Comparison of ENCODE assay signal across 8 cellular contexts in the genomic region with DNA sequence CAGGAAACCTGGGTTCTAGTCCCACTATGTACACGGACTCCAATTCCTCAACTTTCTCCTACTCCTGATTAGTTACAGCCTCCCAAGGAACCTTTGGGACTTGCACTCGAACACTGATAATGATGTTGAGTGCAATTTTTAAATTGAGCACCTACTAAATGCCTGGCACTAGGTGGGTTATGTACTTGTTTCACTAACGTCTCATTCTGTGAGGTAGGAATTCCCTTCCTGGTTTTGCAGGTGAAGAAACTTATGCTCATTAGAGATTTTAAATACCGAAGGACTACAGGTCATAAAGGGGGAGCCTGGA. TPM values are rescaled to one million over a fixed set of nuclear protein-coding genes. Genes with fewer than 3 reads are reported as not detected.
DNase-seq lines count a peak whose midpoint lies in the region; ATAC-seq and TF ChIP-seq lines count a peak whose summit lies in the region.

No MANE protein-coding gene starts in this region.

- peak overlapping the region; percentile 78 for H3K4me3 Mint-ChIP-seq in endodermal cell
- H3K4me3 Mint-ChIP-seq in osteocyte (ENCODE audit: unreplicated experiment), result peak overlapping the region; percentile 79

- H4K20me1 ChIP-seq in Loucy (ENCODE audit: insufficient read depth, low read length, poor library complexity, severe bottlenecking), result peaks cover 40% of the 10 kb centered on the region

- H2AFZ ChIP-seq in Loucy (ENCODE audit: low read length), result peak overlapping the region; percentile 94

- H3F3A ChIP-seq in Loucy (ENCODE audit: low read depth), result 0 out of 2 replicates have a peak, but pooled peaks cover 3% of the 10 kb centered on the region

- H3K27me3 Mint-ChIP-seq in endodermal cell (ENCODE audit: insufficient read depth) (no peaks in the 10 kb centered on the region), osteocyte (ENCODE audit: unreplicated experiment) (no peaks in the 10 kb centered on the region)

- H3K9ac ChIP-seq in Loucy (ENCODE audit: low read depth, low read length, poor library complexity, severe bottlenecking) (peak overlapping the region; percentile 99), endodermal cell (ENCODE audit: extremely low read depth, low read length, poor library complexity, severe bottlenecking) (peak overlapping the region; percentile 80)

- H3K36me3 Mint-ChIP-seq in endodermal cell (ENCODE audit: low read depth) (peaks cover 17% of the 10 kb centered on the region), osteocyte (ENCODE audit: unreplicated experiment) (peaks cover 6% of the 10 kb centered on the region)

- no peak for ATAC-seq in HG03460 (IDR thresholded peaks at IDR 0.05; ENCODE audit: unreplicated experiment)

- H3K4me1 ChIP-seq in Loucy (ENCODE audit: insufficient read depth, low read length, poor library complexity, severe bottlenecking) (peaks cover 51% of the 10 kb centered on the region), endodermal cell (ENCODE audit: control insufficient read depth, insufficient read depth, low read length) (no peaks in the 10 kb centered on the region)

- peaks cover 10% of the 10 kb centered on the region for H3K4me1 Mint-ChIP-seq in endodermal cell
- peaks cover 12% of the 10 kb centered on the region for H3K4me1 Mint-ChIP-seq in osteocyte (ENCODE audit: unreplicated experiment)

- peak overlapping the region; percentile 6 for H3K27ac ChIP-seq in endodermal cell (ENCODE audit: low read depth, low read length)

- H3K4me3 ChIP-seq in Loucy (ENCODE audit: low read length, poor library complexity, severe bottlenecking) (peak overlapping the region; percentile 90), endodermal cell (ENCODE audit: low read length) (peak overlapping the region; percentile 94)

- H3K36me3 ChIP-seq in Loucy (ENCODE audit: insufficient read depth, low read length) (peaks cover 1% of the 10 kb centered on the region; the same call in 1 of the 2 replicates), endodermal cell (ENCODE audit: control insufficient read depth, insufficient read depth, low read length) (peaks cover 27% of the 10 kb centered on the region)

- H3K27me3 ChIP-seq in Loucy (ENCODE audit: insufficient read depth, low read length, poor library complexity, severe bottlenecking) (no peaks in the 10 kb centered on the region), endodermal cell (ENCODE audit: control insufficient read depth, insufficient read depth, low read length, poor library complexity, severe bottlenecking) (no peaks in the 10 kb centered on the region)

- TF ChIP-seq CTCF in GM10266 (IDR thresholded peaks at IDR 0.05; ENCODE audit: control insufficient read depth, insufficient read depth, low read depth, missing control alignments), result no peak
- TF ChIP-seq CTCF in Loucy (conservative IDR thresholded peaks at IDR 0.05; ENCODE audit: low read length), result no peak
- no peak for TF ChIP-seq CTCF in endodermal cell (conservative IDR thresholded peaks at IDR 0.05)
- no peak for TF ChIP-seq CTCF in osteocyte (IDR thresholded peaks at IDR 0.05)

- WGBS in endodermal cell (ENCODE audit: insufficient coverage in 1 of 2, insufficient read length in 1 of 2), 2 experiments, result 6% methylated on average over 2 to 4 of the region's 4 CpGs

- H3K9me2 ChIP-seq in Loucy (replicated peaks; ENCODE audit: low read depth, low read length), result no peaks in the 10 kb centered on the region

- DNase-seq in GM10266 (ENCODE audit: extremely low spot score) (peak; percentile 7), endodermal cell (no peak), osteocyte (ENCODE audit: extremely low spot score, unreplicated experiment) (no peak), NCI-H82 treated with DMSO at 0.1 percent for 48 hours (lab: John Stamatoyannopoulos, UW; ENCODE audit: unreplicated experiment) (no peak), mucosa of gallbladder (ENCODE audit: low spot score) (no peak), Kasumi-1 (lab: John Stamatoyannopoulos, UW) (no peak)

- peak overlapping the region; percentile 95 for H3K4me2 ChIP-seq in Loucy (ENCODE audit: low read depth, low read length, poor library complexity, severe bottlenecking)

- H3K9me3 Mint-ChIP-seq in endodermal cell, result no peaks in the 10 kb centered on the region
- H3K9me3 Mint-ChIP-seq in osteocyte (ENCODE audit: unreplicated experiment), result no peaks in the 10 kb centered on the region

- no peaks in the 10 kb centered on the region for H3K9me3 ChIP-seq in Loucy (ENCODE audit: insufficient read depth, low read depth, low read length)
- H3K9me3 ChIP-seq in endodermal cell (ENCODE audit: control insufficient read depth, low read length), result no peaks in the 10 kb centered on the region

- peaks cover 67% of the 10 kb centered on the region for H3K79me2 ChIP-seq in Loucy (ENCODE audit: insufficient read depth, low read length)

- H3K27ac Mint-ChIP-seq in endodermal cell (peak overlapping the region; percentile 86), osteocyte (ENCODE audit: unreplicated experiment) (peak overlapping the region; percentile 95)

RNA-seq across cellular contexts. Expression of a gene that starts 0.5 kb away (rescaled TPM):
- total RNA-seq in endodermal cell (10 to 100 TPM; 28.3 to 30.0 TPM), osteocyte (5.1 and 5.6 TPM in 2 replicates), mucosa of gallbladder (1.2 TPM)
- 26.6 TPM for polyA plus RNA-seq in endodermal cell (2013, experiment 1 of 2)
- 28.4 TPM for polyA plus RNA-seq in endodermal cell (2013, experiment 2 of 2)

RNA-seq across cellular contexts. Expression of a gene that starts 0.6 kb away (rescaled TPM):
- total RNA-seq in endodermal cell (10 to 100 TPM; 59.4 to 74.7 TPM), osteocyte (24.6 and 25.4 TPM in 2 replicates), mucosa of gallbladder (13.6 TPM)
- 59.1 TPM for polyA plus RNA-seq in endodermal cell (2013, experiment 1 of 2)
- polyA plus RNA-seq in endodermal cell (2013, experiment 2 of 2), result 57.5 TPM

RNA-seq across cellular contexts. Expression of a gene that starts 58.7 kb away (rescaled TPM):
- total RNA-seq in endodermal cell (10 to 100 TPM; 18.4 to 18.8 TPM), osteocyte (31.2 and 34.4 TPM in 2 replicates), mucosa of gallbladder (32.0 TPM)
- 20.1 TPM for polyA plus RNA-seq in endodermal cell (2013, experiment 1 of 2)
- polyA plus RNA-seq in endodermal cell (2013, experiment 2 of 2), result 26.2 TPM
